Comparison of ENCODE assay signal across 8 cellular contexts in genomic region chr7:40604601-40605438, GRCh38.
DNase-seq lines count a peak whose midpoint lies in the region; ATAC-seq and TF ChIP-seq lines count a peak whose summit lies in the region.

No MANE protein-coding gene starts in this region.

- no peaks in the 10 kb centered on the region for H3K9me3 Mint-ChIP-seq in progenitor cell of endocrine pancreas (ENCODE audit: low read depth)

- H3K9me3 ChIP-seq in T-helper 17 cell (ENCODE audit: control insufficient read depth, low read length, poor library complexity, severe bottlenecking), result no peaks in the 10 kb centered on the region

- no peaks in the 10 kb centered on the region for H3K36me3 Mint-ChIP-seq in progenitor cell of endocrine pancreas (ENCODE audit: insufficient read depth)
- no peaks in the 10 kb centered on the region for H3K36me3 Mint-ChIP-seq in T-helper 17 cell (ENCODE audit: low read depth)

- DNase-seq in ELF-1 (ENCODE audit: low read depth, low spot score), result peak; percentile 76
- peak; percentile 66 for DNase-seq in Right ventricle myocardium superior
- DNase-seq in progenitor cell of endocrine pancreas (ENCODE audit: low spot score, unreplicated experiment), result peak; percentile 30
- DNase-seq in T-helper 17 cell, result no peak
- DNase-seq in T-helper 9 cell, result no peak

- H3K4me1 Mint-ChIP-seq in progenitor cell of endocrine pancreas (ENCODE audit: low read depth) (peaks cover 2% of the 10 kb centered on the region), T-helper 17 cell (no peaks in the 10 kb centered on the region)

- ATAC-seq in GM19397 (IDR thresholded peaks at IDR 0.05; ENCODE audit: unreplicated experiment), result peak; percentile 85
- peak; percentile 69 for ATAC-seq in HG03521 (IDR thresholded peaks at IDR 0.05; ENCODE audit: unreplicated experiment)
- peak; percentile 82 for ATAC-seq in Right ventricle myocardium superior (ENCODE audit: poor library complexity)
- no peak for ATAC-seq in T-helper 17 cell

- no peak overlapping the region for H3K27ac ChIP-seq in VCaP

- no peak overlapping the region for H3K4me3 Mint-ChIP-seq in progenitor cell of endocrine pancreas (ENCODE audit: low read depth)
- no peak overlapping the region for H3K4me3 Mint-ChIP-seq in T-helper 17 cell

- H3K27ac Mint-ChIP-seq in progenitor cell of endocrine pancreas (no peak overlapping the region), T-helper 17 cell (no peak overlapping the region)

- H3K27me3 Mint-ChIP-seq in progenitor cell of endocrine pancreas, result peaks cover 5% of the 10 kb centered on the region
- H3K27me3 Mint-ChIP-seq in T-helper 17 cell, result no peaks in the 10 kb centered on the region

- TF ChIP-seq CTCF in VCaP (conservative IDR thresholded peaks at IDR 0.05), result peak; percentile 99
- TF ChIP-seq CTCF in progenitor cell of endocrine pancreas (IDR thresholded peaks at IDR 0.05; ENCODE audit: unreplicated experiment), result peak; percentile 77

- intact Hi-C loops in Right ventricle myocardium superior (cut with DNase I), result loop anchor here (5.0 kb wide), 1 partner anchor 273 kb away; no protein-coding TSS in a partner anchor

Comparison
In these comparisons a context has a peak if more than half of its experiments do, and no peak if none do; other contexts are left out.
1. DNase-seq: peak in ELF-1 (single experiment), Right ventricle myocardium superior (single experiment) and progenitor cell of endocrine pancreas (single experiment); none in T-helper 17 cell (0 of 3) and T-helper 9 cell (single experiment).